Comparison of ENCODE assay signal across 21 cellular contexts in the genomic region with DNA sequence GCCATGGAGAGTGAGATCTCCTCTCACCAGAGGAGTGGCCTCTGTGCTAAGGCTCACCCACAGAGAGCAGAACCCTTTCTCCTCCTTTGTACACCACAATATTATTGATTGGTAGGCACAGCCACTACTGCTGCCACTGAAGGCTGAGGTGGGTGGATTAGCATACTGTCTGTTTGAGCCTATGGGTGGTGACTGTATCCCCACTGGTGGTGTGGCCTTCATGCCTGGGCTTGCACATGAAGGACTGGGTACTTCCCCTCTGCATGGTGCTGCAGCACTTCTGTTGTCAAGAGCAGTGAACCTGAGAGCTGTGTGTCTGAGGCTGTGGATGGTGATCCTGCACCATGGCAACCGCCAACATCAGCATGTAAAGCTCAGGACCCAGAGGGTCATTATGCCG. TPM values are rescaled to one million over a fixed set of nuclear protein-coding genes. Genes with fewer than 3 reads are reported as not detected.
DNase-seq lines count a peak whose midpoint lies in the region; ATAC-seq, FAIRE-seq and TF ChIP-seq lines count a peak whose summit lies in the region.
"Had no signal": no experiment of that assay in that cellular context is flagged by ENCODE, and none has a peak within 500 bp of the region (broad histone marks: within the 10 kb centered on the region; RNA-seq: fewer than 3 reads in every experiment).

No MANE protein-coding gene starts in this region.

- H2AFZ ChIP-seq in GM12878 (ENCODE audit: control insufficient read depth, low read depth, low read length) = no peak overlapping the region
- H2AFZ ChIP-seq in neuronal stem cell (ENCODE audit: low read length) = peak overlapping the region; percentile 50

- H2BK5ac ChIP-seq in neuronal stem cell (ENCODE audit: low read length) = no peak overlapping the region

- H3K36me3 ChIP-seq in GM12878 (ENCODE audit: control insufficient read depth in 2 of 2, insufficient read depth in 2 of 2, low read length in 1 of 2) (no peaks in the 10 kb centered on the region), neuronal stem cell (replicated peaks in 1 of 2; ENCODE audit: control insufficient read depth in 2 of 2, insufficient read depth in 2 of 2, low read length in 2 of 2) (no peaks in the 10 kb centered on the region), upper lobe of right lung (no peaks in the 10 kb centered on the region), ascending aorta (no peaks in the 10 kb centered on the region)
- H3K36me3 ChIP-seq: transverse colon had no signal

- H3K4ac ChIP-seq in neuronal stem cell (ENCODE audit: low read length) = no peak overlapping the region

- H3K27ac ChIP-seq in GM12878 (ENCODE audit: control insufficient read depth, insufficient read depth) (no peak overlapping the region), neuronal stem cell (replicated peaks; ENCODE audit: low read length) (no peak overlapping the region), upper lobe of right lung (no peak overlapping the region), ascending aorta (no peak overlapping the region)
- H3K27ac ChIP-seq: 22Rv1, transverse colon had no signal

- TF ChIP-seq CTCF in GM12878 (IDR thresholded peaks at IDR 0.05 in 2 of 3, conservative IDR thresholded peaks at IDR 0.05 in 1 of 3; ENCODE audit: control insufficient read depth in 2 of 3, extremely low read depth in 1 of 3, insufficient read depth in 1 of 3, low read depth in 3 of 3, low read length in 3 of 3) (no peak), upper lobe of right lung (IDR thresholded peaks at IDR 0.05) (no peak), ascending aorta (IDR thresholded peaks at IDR 0.05) (no peak)

- no peaks in the 10 kb centered on the region for H3K79me1 ChIP-seq in neuronal stem cell (ENCODE audit: low read depth, low read length)

- POLR2A ChIA-PET in GM12878 (lab: Charles Lee) = no interaction called here

- H3K4me2 ChIP-seq in GM12878 (ENCODE audit: control insufficient read depth, insufficient read depth) = no peak overlapping the region
- H3K4me2 ChIP-seq in neuronal stem cell (ENCODE audit: insufficient read depth, low read length, poor library complexity, severe bottlenecking) = no peak overlapping the region

- no peak for TF ChIP-seq POLR2A in GM12878 (IDR thresholded peaks at IDR 0.05; ENCODE audit: low read depth, low read length)

- SMC1A ChIA-PET in GM12878 (lab: Charles Lee; ENCODE audit: uncharacterized antibody, unreplicated experiment) = no interaction called here

- no peaks in the 10 kb centered on the region for H3K27me3 ChIP-seq in GM12878 (replicated peaks in 1 of 2; ENCODE audit: control insufficient read depth in 2 of 2, insufficient read depth in 2 of 2, low read length in 1 of 2)
- no peaks in the 10 kb centered on the region for H3K27me3 ChIP-seq in neuronal stem cell (ENCODE audit: control insufficient read depth in 3 of 3, insufficient read depth in 3 of 3, low read depth in 1 of 3, low read length in 3 of 3)
- no peaks in the 10 kb centered on the region for H3K27me3 ChIP-seq in upper lobe of right lung
- no peaks in the 10 kb centered on the region for H3K27me3 ChIP-seq in ascending aorta
- H3K27me3 ChIP-seq: transverse colon had no signal

- WGBS in GM12878 (ENCODE audit: insufficient coverage, insufficient replicate concordance, low lambda C conversion rate, missing lambda C conversion rate) = 50% methylated on average over 2 of the region's 2 CpGs
- WGBS in neuronal stem cell (ENCODE audit: extremely low coverage in 2 of 2, insufficient read length in 2 of 2, insufficient replicate concordance in 1 of 2), 2 donors = no CpG with 5 or more reads among the region's 2 CpGs

- H4K91ac ChIP-seq in neuronal stem cell (ENCODE audit: low read depth, low read length, poor library complexity) = no peak overlapping the region

- H2AK5ac ChIP-seq in neuronal stem cell (ENCODE audit: low read depth, low read length) = peak overlapping the region; percentile 2

- in situ Hi-C loops in GM12878 (cut with MboI) = no loop called here

- H3K4me3 ChIP-seq in GM12878 (no peak overlapping the region), neuronal stem cell (ENCODE audit: low read length in 2 of 2) (no peak overlapping the region), upper lobe of right lung (no peak overlapping the region), ascending aorta (no peak overlapping the region)
- H3K4me3 ChIP-seq: transverse colon had no signal

- no peak overlapping the region for H3K23ac ChIP-seq in neuronal stem cell (ENCODE audit: low read depth, low read length, poor library complexity)

- H3K4me1 ChIP-seq in GM12878 (ENCODE audit: control insufficient read depth, insufficient read depth, low read length) = no peaks in the 10 kb centered on the region
- H3K4me1 ChIP-seq in neuronal stem cell (ENCODE audit: control insufficient read depth in 2 of 2, insufficient read depth in 1 of 2, low read depth in 1 of 2, low read length in 2 of 2) = peaks cover 6 to 10% of the 10 kb centered on the region in 2 donors
- no peaks in the 10 kb centered on the region for H3K4me1 ChIP-seq in upper lobe of right lung
- no peaks in the 10 kb centered on the region for H3K4me1 ChIP-seq in ascending aorta
- H3K4me1 ChIP-seq: transverse colon had no signal

- H3K14ac ChIP-seq in neuronal stem cell (ENCODE audit: low read length) = no peak overlapping the region

- TF ChIP-seq EP300 in GM12878 (IDR thresholded peaks at IDR 0.05; ENCODE audit: borderline replicate concordance in 1 of 2, control insufficient read depth in 1 of 2, low read depth in 2 of 2, low read length in 2 of 2) = no peak

- RAD21 ChIA-PET in GM12878 (lab: Charles Lee; ENCODE audit: unreplicated experiment) = no interaction called here

- no peak for FAIRE-seq in GM12878 (lab: Jason Lieb, UNC)

- no peak overlapping the region for H2BK120ac ChIP-seq in neuronal stem cell (ENCODE audit: low read depth, low read length)

- H4K20me1 ChIP-seq in GM12878 (ENCODE audit: control insufficient read depth, insufficient read depth) = no peaks in the 10 kb centered on the region

- H4K8ac ChIP-seq in neuronal stem cell (ENCODE audit: low read depth, low read length) = no peak overlapping the region

- DNase-seq in DMS53 (lab: John Stamatoyannopoulos, UW) (peak; percentile 23), DMS53 treated with DMSO at 0.1 percent for 48 hours (lab: John Stamatoyannopoulos, UW; ENCODE audit: unreplicated experiment) (no peak), GM12878 (ENCODE audit: low read depth, low spot score) (no peak), neuronal stem cell (ENCODE audit: low spot score) (no peak), upper lobe of right lung (no peak), ascending aorta (ENCODE audit: low spot score in 2 of 2) (no peak)
- DNase-seq in activated CD4-positive, CD25-positive, alpha-beta regulatory T cell treated with anti-CD3 and anti-CD28 coated beads, Interleukin-2, amount 50 U/mL, for 72 hours = no peak
- DNase-seq: activated naive CD4-positive, alpha-beta T cell treated with anti-CD3 and anti-CD28 coated beads, Interleukin-2, amount 10 ng/mL, durations not matched to agents 7 days and 5 days; CD4-positive, alpha-beta T cell; GDM1; HFFc6; kidney glomerular epithelial cell; NCI-H1048; NCI-H187 treated with DMSO at 0.1 percent for 48 hours; NCI-H226; NCI-H774; nucleus accumbens; T1000; transverse colon had no signal

- CTCF ChIA-PET in GM12878 (lab: Yijun Ruan, JAX) = interaction anchor here (1.5 kb wide), 1 partner anchor 9 kb away, joined by 4 read pairs; no protein-coding TSS in a partner anchor

- no TSS peak for BruUV-seq in GM12878 (replicated peaks; lab: Mats Ljungman, UMichigan)

- no peak overlapping the region for H2BK15ac ChIP-seq in neuronal stem cell (ENCODE audit: low read length)

- intact Hi-C loops in GM12878 (cut with micrococcal nuclease; ENCODE audit: unreplicated experiment) = no loop called here
- intact Hi-C loops in upper lobe of right lung (cut with DNase I) = no loop called here
- intact Hi-C loops in ascending aorta (cut with DNase I) = no loop called here

- H3K9ac ChIP-seq in GM12878 (ENCODE audit: control insufficient read depth, insufficient read depth, low read length) (no peak overlapping the region), neuronal stem cell (ENCODE audit: low read depth, low read length, poor library complexity) (peak overlapping the region; percentile 76)

- H2BK12ac ChIP-seq in neuronal stem cell (ENCODE audit: low read length) = no peak overlapping the region

- no peak for TF ChIP-seq RAD21 in GM12878 (IDR thresholded peaks at IDR 0.05; ENCODE audit: insufficient read depth, low read depth, low read length)

- peak; percentile 70 for ATAC-seq in HG02588 (IDR thresholded peaks at IDR 0.05; ENCODE audit: unreplicated experiment)
- ATAC-seq in GM12878 = peak; percentile 79
- ATAC-seq in upper lobe of right lung = no peak

- no peaks in the 10 kb centered on the region for H3K79me2 ChIP-seq in GM12878 (ENCODE audit: control insufficient read depth, insufficient read depth, low read length)

- H3K18ac ChIP-seq in neuronal stem cell (ENCODE audit: low read length) = peak overlapping the region; percentile 80

- H3K9me3 ChIP-seq in GM12878 (replicated peaks; ENCODE audit: control insufficient read depth, insufficient read depth, low read length) (no peaks in the 10 kb centered on the region), neuronal stem cell (replicated peaks in 1 of 2; ENCODE audit: control insufficient read depth in 2 of 2, insufficient read depth in 1 of 2, low read depth in 1 of 2, low read length in 2 of 2) (peaks cover 2 to 9% of the 10 kb centered on the region in 2 donors), upper lobe of right lung (no peaks in the 10 kb centered on the region), ascending aorta (peaks cover 3 to 21% of the 10 kb centered on the region in 2 donors)

TF ChIP-seq in GM12878, 131 proteins besides CTCF, POLR2A, EP300 and RAD21 (continues in another document):
- TF ChIP-seq RBBP5 (conservative IDR thresholded peaks at IDR 0.05) = no peak

RNA-seq across cellular contexts. Expression of gene NECTIN3, which starts 35.7 kb away (rescaled TPM):
- not detected in 2 replicates for total RNA-seq in GM12878 (2013; cell fraction: nucleolus; rRNA removed)
- total RNA-seq in GM12878 (2014; rRNA removed) = not detected in 2 replicates
- not detected in 2 replicates for total RNA-seq in GM12878 (2014; rRNA removed; fragmentation: Illumina TruSeq; extraction: Trizol)
- total RNA-seq in GM12878 (2021) = 0.21 TPM in 1 of 2 replicates, not detected in the other
- polyA plus RNA-seq in GM12878 (2011; ENCODE audit: low read depth) = not detected
- polyA plus RNA-seq in GM12878 (2011; rRNA removed) = not detected in 2 replicates
- not detected in 2 replicates for polyA plus RNA-seq in GM12878 (2011; cell fraction: cytosol; rRNA removed)
- not detected in 2 replicates for polyA plus RNA-seq in GM12878 (2011; cell fraction: nucleus; rRNA removed)
- polyA plus RNA-seq in GM12878 (2012) = not detected in 2 replicates
- not detected in 2 replicates for polyA plus RNA-seq in GM12878 (2014; fragmentation: Illumina TruSeq; extraction: Trizol)
- not detected for polyA plus RNA-seq in GM12878 (2014; fragmentation: Nextera tagmentation; extraction: Ambion mirVana)
- polyA plus RNA-seq in GM12878 (2014; rRNA removed) = not detected in 2 replicates
- not detected for polyA plus RNA-seq in GM12878 (2016; fragmentation: Nextera tagmentation; extraction: Ambion mirVana)
- not detected in 2 replicates for polyA minus RNA-seq in GM12878 (2011; rRNA and poly(A)+ RNA removed)
- not detected in 2 replicates for polyA minus RNA-seq in GM12878 (2011; cell fraction: cytosol; rRNA and poly(A)+ RNA removed)
- polyA minus RNA-seq in GM12878 (2011; cell fraction: nucleus; rRNA and poly(A)+ RNA removed) = not detected in 2 replicates
- polyA plus RNA-seq in neuronal stem cell (2013, experiment 1 of 2) = 25.3 TPM
- 26.0 TPM for polyA plus RNA-seq in neuronal stem cell (2013, experiment 2 of 2)
- total RNA-seq in upper lobe of right lung = 25.2 TPM
- 104 TPM for total RNA-seq in ascending aorta

Comparison
In these comparisons a context has a peak if more than half of its experiments do, and no peak if none do; other contexts are left out.
1. RNA of gene NECTIN3, which starts 35.7 kb away (total RNA-seq): 104 TPM in ascending aorta (single experiment) and 25.2 TPM in upper lobe of right lung (single experiment); 0.21 TPM in GM12878; every median in the first group is over 10 times any median in the second.